1 cellular context compared by ENCODE assay signal in genomic region chr3:185318136-185318535, GRCh38.
TF ChIP-seq lines count a peak whose summit lies in the region.

No MANE protein-coding gene starts in this region.

TF ChIP-seq in GM23338, 12 proteins besides CTCF, POLR2A, EP300 and RAD21 (continued from another document):
- TF ChIP-seq ZNF462 (CRISPR knock-in tag; IDR thresholded peaks at IDR 0.05) = no peak
- no peak for TF ChIP-seq EZH2 (IDR thresholded peaks at IDR 0.05; ENCODE audit: low read depth, unreplicated experiment)
- TF ChIP-seq JUNB (IDR thresholded peaks at IDR 0.05; ENCODE audit: unreplicated experiment) = no peak
- TF ChIP-seq CREB1 (CRISPR knock-in tag; IDR thresholded peaks at IDR 0.05; ENCODE audit: low read depth) = no peak
- no peak for TF ChIP-seq ETS1 (IDR thresholded peaks at IDR 0.05)
- TF ChIP-seq ZNF331 (CRISPR knock-in tag; IDR thresholded peaks at IDR 0.05; ENCODE audit: low read depth) = no peak
TF ChIP-seq in GM23338: peak in this region for 0.
